In the genomic region with DNA sequence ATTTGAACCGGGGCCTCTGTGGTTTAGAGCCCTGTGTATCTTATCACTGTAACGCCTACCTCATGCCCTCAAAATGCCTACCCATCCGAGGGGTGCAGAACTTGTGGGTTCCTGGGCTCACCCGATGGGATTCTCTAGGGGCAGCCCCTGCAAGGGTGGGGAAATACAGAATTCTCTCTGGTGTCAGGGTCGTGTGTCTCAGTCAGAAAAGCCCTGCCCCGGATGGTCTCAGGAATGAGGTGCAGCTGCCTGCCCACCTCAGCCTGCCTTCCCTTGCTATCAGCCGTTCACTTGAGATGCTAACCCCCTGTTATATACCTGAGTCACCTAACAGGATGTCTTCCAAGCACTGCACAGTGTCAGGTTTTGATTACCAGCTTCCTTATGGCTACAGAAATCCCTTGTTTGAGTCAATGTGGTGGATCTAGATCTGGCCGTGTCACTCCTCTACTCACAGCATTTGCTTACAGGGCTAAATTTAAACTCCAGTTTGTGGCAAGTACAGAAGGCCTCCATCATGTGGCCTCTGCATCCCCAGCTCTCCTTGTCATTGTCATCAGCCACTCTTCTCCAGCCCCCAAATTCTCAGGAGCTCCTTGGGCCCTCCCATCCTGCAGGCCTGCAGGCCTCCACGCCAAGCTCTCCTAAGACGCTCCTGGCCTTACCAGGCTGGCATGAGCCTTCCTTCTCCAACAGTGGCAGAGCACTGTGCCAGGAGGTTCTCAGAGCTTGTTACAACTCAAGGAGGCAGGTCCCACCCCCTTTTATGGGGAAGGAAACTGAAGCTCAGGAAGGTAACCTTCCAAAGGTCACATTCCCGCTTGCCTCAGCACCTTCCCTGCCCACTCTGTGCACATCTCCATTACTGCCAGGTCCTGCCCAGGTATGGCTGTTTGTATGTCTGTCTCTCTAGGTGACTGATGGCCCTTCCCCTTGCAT, we compare ENCODE assay signal across 16 cellular contexts. TPM values are rescaled to one million over a fixed set of nuclear protein-coding genes. Genes with fewer than 3 reads are reported as not detected.
DNase-seq lines count a peak whose midpoint lies in the region; ATAC-seq and FAIRE-seq lines count a peak whose summit lies in the region.
"Had no signal": no experiment of that assay in that cellular context is flagged by ENCODE, and none has a peak within 500 bp of the region (broad histone marks: within the 10 kb centered on the region; RNA-seq: fewer than 3 reads in every experiment).

No MANE protein-coding gene starts in this region.

- H3K4me1 ChIP-seq in duodenal mucosa (ENCODE audit: control insufficient read depth in 1 of 2, insufficient read depth in 2 of 2, low read length in 2 of 2), result peaks cover 61 to 63% of the 10 kb centered on the region in 2 donors
- H3K4me1 ChIP-seq in small intestine (ENCODE audit: control insufficient read depth in 2 of 2, insufficient read depth in 1 of 2, low read depth in 1 of 2, low read length in 1 of 2), result peaks cover 4 to 12% of the 10 kb centered on the region in 2 donors

- FAIRE-seq in small intestine (lab: Jason Lieb, UNC), result no peak
- FAIRE-seq: TTC549 had no signal

- H3K27me3 ChIP-seq in duodenal mucosa (ENCODE audit: control insufficient read depth in 1 of 2, insufficient read depth in 2 of 2, low read length in 2 of 2), result no peaks in the 10 kb centered on the region
- H3K27me3 ChIP-seq in small intestine (ENCODE audit: control insufficient read depth in 2 of 2, insufficient read depth in 2 of 2, low read length in 2 of 2), result no peaks in the 10 kb centered on the region

- no peaks in the 10 kb centered on the region for H3K9me3 Mint-ChIP-seq in activated CD8-positive, alpha-beta memory T cell treated with anti-CD3 and anti-CD28 coated beads, Interleukin-2, amount 10 ng/mL, durations not matched to agents 7 days and 5 days (ENCODE audit: low read depth)
- H3K9me3 Mint-ChIP-seq: activated naive CD4-positive, alpha-beta T cell treated with anti-CD3 and anti-CD28 coated beads, Interleukin-2, amount 10 ng/mL, durations not matched to agents 7 days and 5 days had no signal

- H3K27ac ChIP-seq in duodenal mucosa (ENCODE audit: low read depth, low read length), result peak overlapping the region; percentile 91
- peak overlapping the region; percentile 93 to 97 for H3K27ac ChIP-seq in small intestine (ENCODE audit: low read depth in 1 of 2, low read length in 1 of 2)
- H3K27ac ChIP-seq: coronary artery, thoracic aorta had no signal

- H3K36me3 ChIP-seq in duodenal mucosa (ENCODE audit: control insufficient read depth in 1 of 2, insufficient read depth in 2 of 2, low read length in 2 of 2) (no peaks in the 10 kb centered on the region), small intestine (ENCODE audit: control insufficient read depth in 2 of 2, insufficient read depth in 2 of 2, low read length in 2 of 2) (no peaks in the 10 kb centered on the region)
- H3K36me3 ChIP-seq: thoracic aorta had no signal

- peaks cover 5% of the 10 kb centered on the region for H3K27me3 Mint-ChIP-seq in activated CD8-positive, alpha-beta memory T cell treated with anti-CD3 and anti-CD28 coated beads, Interleukin-2, amount 10 ng/mL, durations not matched to agents 7 days and 5 days

- no peak for ATAC-seq in activated CD8-positive, alpha-beta memory T cell treated with anti-CD3 and anti-CD28 coated beads, Interleukin-2, amount 10 ng/mL, durations not matched to agents 7 days and 5 days
- ATAC-seq in GM18861 (IDR thresholded peaks at IDR 0.05; ENCODE audit: unreplicated experiment), result no peak
- no peak for ATAC-seq in HG03097 (IDR thresholded peaks at IDR 0.05; ENCODE audit: low FRiP score, unreplicated experiment)

- H3K36me3 Mint-ChIP-seq in activated CD8-positive, alpha-beta memory T cell treated with anti-CD3 and anti-CD28 coated beads, Interleukin-2, amount 10 ng/mL, durations not matched to agents 7 days and 5 days, result no peaks in the 10 kb centered on the region
- H3K36me3 Mint-ChIP-seq: activated naive CD4-positive, alpha-beta T cell treated with anti-CD3 and anti-CD28 coated beads, Interleukin-2, amount 10 ng/mL, durations not matched to agents 7 days and 5 days had no signal

- H3K9me3 ChIP-seq in duodenal mucosa (ENCODE audit: control insufficient read depth in 1 of 2, low read length in 2 of 2) (no peaks in the 10 kb centered on the region), small intestine (ENCODE audit: control insufficient read depth, low read depth) (no peaks in the 10 kb centered on the region)
- H3K9me3 ChIP-seq: thoracic aorta had no signal

- DNase-seq in activated CD8-positive, alpha-beta memory T cell treated with anti-CD3 and anti-CD28 coated beads, Interleukin-2, amount 10 ng/mL, durations not matched to agents 7 days and 5 days, result peak; percentile 42
- DNase-seq in activated CD8-positive, alpha-beta memory T cell treated with anti-CD3 and anti-CD28 coated beads, Interleukin-2, amount 50 U/mL, for 4 hours, result no peak
- DNase-seq in M059J (ENCODE audit: low read depth), result peak; percentile 65
- peak; percentile 98 for DNase-seq in small intestine
- DNase-seq in NCI-H82 treated with DMSO at 0.1 percent for 48 hours (lab: John Stamatoyannopoulos, UW; ENCODE audit: unreplicated experiment), result no peak
- DNase-seq: activated naive CD4-positive, alpha-beta T cell treated with anti-CD3 and anti-CD28 coated beads, Interleukin-2, amount 10 ng/mL, durations not matched to agents 7 days and 5 days; foreskin melanocyte; NCI-H2029 treated with DMSO at 0.1 percent for 48 hours; OCI-M1 had no signal

- H3K4me3 Mint-ChIP-seq in activated CD8-positive, alpha-beta memory T cell treated with anti-CD3 and anti-CD28 coated beads, Interleukin-2, amount 10 ng/mL, durations not matched to agents 7 days and 5 days, result no peak overlapping the region
- H3K4me3 Mint-ChIP-seq: activated naive CD4-positive, alpha-beta T cell treated with anti-CD3 and anti-CD28 coated beads, Interleukin-2, amount 10 ng/mL, durations not matched to agents 7 days and 5 days had no signal

- peaks cover 27% of the 10 kb centered on the region for H3K4me1 Mint-ChIP-seq in activated CD8-positive, alpha-beta memory T cell treated with anti-CD3 and anti-CD28 coated beads, Interleukin-2, amount 10 ng/mL, durations not matched to agents 7 days and 5 days

- WGBS in small intestine, 3 donors, result 22 to 58% (median 36%) methylated on average over 11 of the region's 11 CpGs

- no peak overlapping the region for H3K27ac Mint-ChIP-seq in activated CD8-positive, alpha-beta memory T cell treated with anti-CD3 and anti-CD28 coated beads, Interleukin-2, amount 10 ng/mL, durations not matched to agents 7 days and 5 days
- H3K27ac Mint-ChIP-seq: activated naive CD4-positive, alpha-beta T cell treated with anti-CD3 and anti-CD28 coated beads, Interleukin-2, amount 10 ng/mL, durations not matched to agents 7 days and 5 days; progenitor cell of endocrine pancreas had no signal

- CTCF ChIA-PET in activated CD8-positive, alpha-beta memory T cell treated with anti-CD3 and anti-CD28 coated beads, Interleukin-2, amount 10 ng/mL, durations not matched to agents 7 days and 5 days (lab: Charles Lee), result interaction anchor here (1.4 to 1.8 kb wide), 2 partner anchors 14 kb away, joined by 6 to 7 read pairs; a partner anchor contains a TSS

- H3K4me3 ChIP-seq in duodenal mucosa (ENCODE audit: low read depth in 1 of 2, low read length in 2 of 2) (peak overlapping the region; percentile 12 to 50), small intestine (ENCODE audit: low read depth in 1 of 2, low read length in 2 of 2) (peak overlapping the region in 1 of 2 donors; percentile 16)
- H3K4me3 ChIP-seq: coronary artery, thoracic aorta had no signal

- H3K9ac ChIP-seq in duodenal mucosa (ENCODE audit: low read depth in 1 of 2, low read length in 2 of 2), result peak overlapping the region; percentile 61 to 66

RNA-seq across cellular contexts. Expression of a gene that starts 14.3 kb away (rescaled TPM):
- total RNA-seq in activated CD8-positive, alpha-beta memory T cell treated with anti-CD3 and anti-CD28 coated beads, Interleukin-2, amount 10 ng/mL, durations not matched to agents 7 days and 5 days, result 10 to 100 TPM; 53.5 to 56.9 TPM
- total RNA-seq in M059J (2014; rRNA removed; shearing (Covaris generic)), result 22.9 and 28.8 TPM in 2 replicates
- polyA plus RNA-seq in small intestine, result 10 to 100 TPM in 1 of 3 donors, 1 to 10 TPM in 2; 6.7 to 12.7 (median 8.9) TPM

RNA-seq across cellular contexts. Expression of a gene that starts 16.2 kb away (rescaled TPM):
- total RNA-seq in activated CD8-positive, alpha-beta memory T cell treated with anti-CD3 and anti-CD28 coated beads, Interleukin-2, amount 10 ng/mL, durations not matched to agents 7 days and 5 days, result under 1 TPM in 1 of 2 experiments, not detected in 1; 0.30 TPM
- 0.64 and 1.6 TPM in 2 replicates for total RNA-seq in M059J (2014; rRNA removed; shearing (Covaris generic))
- polyA plus RNA-seq in small intestine, result 1 to 10 TPM; 1.0 to 6.0 (median 3.8) TPM
- total RNA-seq: thoracic aorta had no signal

Comparison
In these comparisons a context has a peak if more than half of its experiments do, and no peak if none do; other contexts are left out.
1. DNase-seq: peak in activated CD8-positive, alpha-beta memory T cell treated with anti-CD3 and anti-CD28 coated beads, Interleukin-2, amount 10 ng/mL, durations not matched to agents 7 days and 5 days (single experiment), M059J (single experiment) and small intestine (single experiment); none in activated CD8-positive, alpha-beta memory T cell treated with anti-CD3 and anti-CD28 coated beads, Interleukin-2, amount 50 U/mL, for 4 hours (single experiment) and NCI-H82 treated with DMSO at 0.1 percent for 48 hours (single experiment).